In the genomic region with DNA sequence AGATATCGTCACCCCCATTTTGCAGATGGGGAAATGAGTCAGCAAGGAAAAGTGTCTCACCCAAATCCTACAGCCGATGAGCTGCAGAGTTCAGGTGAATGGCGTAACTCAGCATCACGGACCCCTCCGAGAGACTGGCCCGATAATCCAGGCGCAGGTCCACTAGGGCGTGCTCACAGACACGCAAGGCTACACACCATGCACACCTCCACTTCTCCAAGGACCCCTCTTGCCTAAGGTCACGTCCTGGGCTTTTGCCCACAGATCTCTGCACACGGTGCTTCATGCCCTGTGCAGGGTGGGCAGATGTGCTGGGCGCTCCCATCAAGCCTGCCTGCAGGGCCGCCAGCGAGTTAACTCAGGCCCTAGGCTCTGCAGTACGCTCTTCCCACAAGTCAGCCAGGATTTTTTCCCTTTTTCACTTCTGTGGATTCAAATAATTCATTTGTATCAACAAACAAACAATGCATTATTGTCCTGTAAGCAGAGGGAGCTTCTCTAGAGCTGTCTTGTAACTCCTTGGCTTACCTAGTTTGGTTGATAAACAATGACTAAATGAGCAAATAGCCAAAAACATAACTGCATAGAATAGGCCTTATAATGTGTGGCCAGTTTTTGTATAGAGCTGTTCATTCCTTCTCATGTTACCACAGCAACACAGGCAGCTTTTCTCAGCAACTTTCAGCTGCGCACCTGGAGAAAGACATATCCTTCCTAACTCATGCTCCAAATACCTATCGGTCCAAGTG, we compare ENCODE assay signal across 19 cellular contexts.
DNase-seq lines count a peak whose midpoint lies in the region; ATAC-seq, FAIRE-seq and TF ChIP-seq lines count a peak whose summit lies in the region.
"Had no signal": no experiment of that assay in that cellular context is flagged by ENCODE, and none has a peak within 500 bp of the region (broad histone marks: within the 10 kb centered on the region; RNA-seq: fewer than 3 reads in every experiment).

No MANE protein-coding gene starts in this region.

- no peak overlapping the region for H3K56ac ChIP-seq in H1 (replicated peaks; ENCODE audit: insufficient read length, low read depth, low read length)

- no peaks in the 10 kb centered on the region for H3K79me2 ChIP-seq in PC-3 (ENCODE audit: low read length)
- no peaks in the 10 kb centered on the region for H3K79me2 ChIP-seq in H1 (ENCODE audit: control insufficient read depth in 1 of 2, insufficient read depth in 2 of 2, low read length in 2 of 2)
- H3K79me2 ChIP-seq in osteoblast (ENCODE audit: insufficient read depth, low read length) = no peaks in the 10 kb centered on the region

- no peak overlapping the region for H3K4me3 ChIP-seq in PC-3 (ENCODE audit: low read length)
- no peak overlapping the region for H3K4me3 ChIP-seq in H1 (ENCODE audit: extremely low read depth in 1 of 4, insufficient read depth in 2 of 4, low read depth in 3 of 4, low read length in 4 of 4)
- no peak overlapping the region for H3K4me3 ChIP-seq in osteoblast (ENCODE audit: insufficient read depth, low read length)
- H3K4me3 ChIP-seq: Peyer's patch had no signal

- no peaks in the 10 kb centered on the region for H3K23me2 ChIP-seq in H1 (ENCODE audit: low read depth, low read length)

- H3K27ac ChIP-seq in PC-3 (ENCODE audit: low read length) (peak overlapping the region; percentile 87), H1 (ENCODE audit: low read depth, low read length) (no peak overlapping the region), osteoblast (ENCODE audit: low read depth, low read length) (peak overlapping the region; percentile 42)
- H3K27ac ChIP-seq: HL-60, Peyer's patch had no signal

- TF ChIP-seq RAD21 in H1 (IDR thresholded peaks at IDR 0.05 in 1 of 2, conservative IDR thresholded peaks at IDR 0.05 in 1 of 2; ENCODE audit: low read depth in 2 of 2, low read length in 2 of 2) = no peak

- H2AK5ac ChIP-seq in H1 (ENCODE audit: low read depth, low read length) = no peak overlapping the region

- no peak overlapping the region for H4K5ac ChIP-seq in H1 (ENCODE audit: insufficient read length, low read depth, low read length)

- H3K18ac ChIP-seq in H1 (ENCODE audit: extremely low read depth, low read length) = no peak overlapping the region; the same call in 1 of the 2 replicates

- peak overlapping the region; percentile 64 for H3K9ac ChIP-seq in PC-3 (ENCODE audit: low read length)
- no peak overlapping the region for H3K9ac ChIP-seq in H1 (replicated peaks in 1 of 4; ENCODE audit: extremely low read depth in 1 of 4, low read depth in 3 of 4, low read length in 3 of 4)

- peaks cover 0 to 10% (median 4%) of the 10 kb centered on the region in 3 donors for H3K36me3 Mint-ChIP-seq in naive thymus-derived CD8-positive, alpha-beta T cell

- H2AFZ ChIP-seq in PC-3 (ENCODE audit: low read length) (no peak overlapping the region), H1 (ENCODE audit: low read length) (no peak overlapping the region), osteoblast (ENCODE audit: low read length) (no peak overlapping the region)

- TF ChIP-seq POLR2A in GM12892 (IDR thresholded peaks at IDR 0.05; ENCODE audit: low read depth, low read length) (peak; percentile 31; the same call in 1 of the 2 replicates), H1 (IDR thresholded peaks at IDR 0.05; ENCODE audit: control extremely low read depth in 1 of 2, low read depth in 2 of 2, low read length in 2 of 2) (no peak), GM12891 (IDR thresholded peaks at IDR 0.05; ENCODE audit: low read depth, low read length) (no peak)

- no peaks in the 10 kb centered on the region for H3K79me1 ChIP-seq in H1 (ENCODE audit: low read depth, low read length)

- no peak overlapping the region for H2BK12ac ChIP-seq in H1 (ENCODE audit: low read depth, low read length)

- TF ChIP-seq CTCF in PC-3 (conservative IDR thresholded peaks at IDR 0.05; ENCODE audit: low read depth, low read length) = no peak
- no peak for TF ChIP-seq CTCF in H1 (IDR thresholded peaks at IDR 0.05; ENCODE audit: control extremely low read depth in 1 of 3, insufficient read depth in 1 of 3, low read depth in 1 of 3, low read length in 3 of 3)
- TF ChIP-seq CTCF in osteoblast (IDR thresholded peaks at IDR 0.05; ENCODE audit: extremely low read depth, low read depth, low read length) = no peak

- H2BK120ac ChIP-seq in H1 (replicated peaks; ENCODE audit: low read depth, low read length) = no peak overlapping the region

- WGBS in H1 (ENCODE audit: extremely low coverage in 1 of 2, insufficient coverage in 1 of 2, insufficient read length in 1 of 2, insufficient replicate concordance in 2 of 2, low coverage in 1 of 2, low lambda C conversion rate in 2 of 2, missing lambda C conversion rate in 1 of 2), 2 experiments = 96% methylated on average over 15 of the region's 17 CpGs; no CpG with 5 or more reads in 1 of the 2 experiments

- H3K27me3 Mint-ChIP-seq in naive thymus-derived CD8-positive, alpha-beta T cell = no peaks in the 10 kb centered on the region

- CTCF ChIA-PET in PC-3 (lab: Charles Lee) = interaction anchor here (1.4 kb wide), 1 partner anchor 236 kb away, joined by 3 read pairs; no protein-coding TSS in a partner anchor
- CTCF ChIA-PET in H1 (lab: Charles Lee; ENCODE audit: partially characterized antibody) = interaction anchor here (0.6 to 1.7 kb wide), 8 partner anchors 9 to 243 kb away, joined by 3 to 6 read pairs (median 4); no protein-coding TSS in a partner anchor

- BruUV-seq in PC-3 (replicated peaks; lab: Mats Ljungman, UMichigan) = no TSS peak

- H3K4ac ChIP-seq in H1 (replicated peaks; ENCODE audit: insufficient read length, low read depth, low read length) = no peak overlapping the region

- H3K27me3 ChIP-seq in PC-3 (ENCODE audit: low read length) = no peaks in the 10 kb centered on the region
- H3K27me3 ChIP-seq in H1 (replicated peaks in 1 of 4; ENCODE audit: control insufficient read depth in 3 of 4, extremely low read depth in 1 of 4, insufficient read depth in 3 of 4, low read length in 3 of 4) = no peaks in the 10 kb centered on the region
- H3K27me3 ChIP-seq in osteoblast (ENCODE audit: insufficient read depth, low read length) = no peaks in the 10 kb centered on the region
- H3K27me3 ChIP-seq: Peyer's patch had no signal

- no peak overlapping the region for H2BK15ac ChIP-seq in H1 (ENCODE audit: low read length)

- intact Hi-C loops in PC-3 (cut with micrococcal nuclease) = loop anchor here (10.0 kb wide), 1 partner anchor 140 kb away; a partner anchor contains a TSS

- no peaks in the 10 kb centered on the region for H4K20me1 ChIP-seq in PC-3 (ENCODE audit: low read length)
- H4K20me1 ChIP-seq in H1 (replicated peaks in 1 of 2; ENCODE audit: control insufficient read depth in 1 of 2, insufficient read depth in 2 of 2, low read length in 2 of 2) = peaks cover 0 to 2% of the 10 kb centered on the region in 2 experiments
- H4K20me1 ChIP-seq in osteoblast (ENCODE audit: insufficient read depth, low read length) = no peaks in the 10 kb centered on the region

- H3K4me3 Mint-ChIP-seq in naive thymus-derived CD8-positive, alpha-beta T cell = no peak overlapping the region

- no peak overlapping the region for H2BK5ac ChIP-seq in H1 (ENCODE audit: low read depth, low read length)

- no peaks in the 10 kb centered on the region for H3K9me2 ChIP-seq in PC-3 (replicated peaks; ENCODE audit: low read length)

- peaks cover 0 to 8% (median 4%) of the 10 kb centered on the region in 4 donors for H3K4me1 Mint-ChIP-seq in naive thymus-derived CD8-positive, alpha-beta T cell

- TF ChIP-seq EP300 in H1 (IDR thresholded peaks at IDR 0.05; ENCODE audit: borderline replicate concordance in 1 of 2, low read depth in 2 of 2, low read length in 2 of 2) = no peak

- DNase-seq in GM12892 (ENCODE audit: insufficient read length) (no peak), PC-3 (peak; percentile 41), H1 (ENCODE audit: low read depth in 1 of 2, low spot score in 2 of 2) (no peak), osteoblast (ENCODE audit: insufficient read length, low spot score, missing footprints) (no peak), NCI-H69 (lab: John Stamatoyannopoulos, UW) (no peak), GM12891 (ENCODE audit: insufficient read length, low spot score) (no peak)
- DNase-seq in naive thymus-derived CD8-positive, alpha-beta T cell = no peak
- DNase-seq: COR-L47, DMS53, KG1, NCI-H1092 treated with DMSO at 0.1 percent for 48 hours, NCI-H1694, NCI-H2107, NCI-H446 treated with DMSO at 0.1 percent for 48 hours, NCI-H774, Peyer's patch, SHP77 treated with DMSO at 0.1 percent for 48 hours had no signal

- POLR2A ChIA-PET in PC-3 (lab: Charles Lee; ENCODE audit: unreplicated experiment) = interaction anchor here (0.6 kb wide), 1 partner anchor 615 kb away, joined by 5 read pairs; no protein-coding TSS in a partner anchor
- POLR2A ChIA-PET in H1 (lab: Charles Lee; ENCODE audit: partially characterized antibody) = no interaction called here
- POLR2A ChIA-PET in naive thymus-derived CD8-positive, alpha-beta T cell (lab: Charles Lee) = no interaction called here

- H3K36me3 ChIP-seq in PC-3 (ENCODE audit: low read depth, low read length) = no peaks in the 10 kb centered on the region
- peaks cover 2 to 33% (median 15%) of the 10 kb centered on the region in 4 experiments; a peak in 4 of 8 replicates for H3K36me3 ChIP-seq in H1 (ENCODE audit: control insufficient read depth in 2 of 4, insufficient read depth in 4 of 4, low read length in 3 of 4)
- peaks cover 18% of the 10 kb centered on the region for H3K36me3 ChIP-seq in osteoblast (ENCODE audit: insufficient read depth, low read length)

- peak; percentile 68 for ATAC-seq in PC-3
- ATAC-seq in GM18868 (IDR thresholded peaks at IDR 0.05; ENCODE audit: unreplicated experiment) = no peak
- no peak for ATAC-seq in naive thymus-derived CD8-positive, alpha-beta T cell

- H3F3A ChIP-seq in PC-3 (ENCODE audit: low read length, unreplicated experiment) = no peaks in the 10 kb centered on the region

- H3K4me2 ChIP-seq in PC-3 (ENCODE audit: low read length) = no peak overlapping the region
- H3K4me2 ChIP-seq in H1 (ENCODE audit: insufficient read depth in 1 of 2, low read depth in 2 of 2, low read length in 2 of 2) = no peak overlapping the region
- H3K4me2 ChIP-seq in osteoblast (ENCODE audit: insufficient read depth, low read length) = no peak overlapping the region

- H3K9me3 Mint-ChIP-seq in naive thymus-derived CD8-positive, alpha-beta T cell = no peaks in the 10 kb centered on the region

- no peak for FAIRE-seq in GM12892 (lab: Jason Lieb, UNC)
- no peak for FAIRE-seq in H1 (lab: Jason Lieb, UNC)
- no peak for FAIRE-seq in GM12891 (lab: Jason Lieb, UNC)

- H4K91ac ChIP-seq in H1 (replicated peaks; ENCODE audit: insufficient read length, low read length) = no peak overlapping the region

- no peak overlapping the region for H3K23ac ChIP-seq in H1 (ENCODE audit: insufficient read length)

- H3K14ac ChIP-seq in H1 (ENCODE audit: insufficient read length) = no peak overlapping the region

- H2BK20ac ChIP-seq in H1 (ENCODE audit: low read length) = no peak overlapping the region

- no peak overlapping the region for H4K8ac ChIP-seq in H1 (ENCODE audit: extremely low read depth, insufficient read depth, low read length)

- H3K27ac Mint-ChIP-seq in naive thymus-derived CD8-positive, alpha-beta T cell = peak overlapping the region in 4 of 10 donors; percentile 14 to 73 (median 18)

- H3K4me1 ChIP-seq in PC-3 (ENCODE audit: insufficient read depth, low read length) (peaks cover 35% of the 10 kb centered on the region), H1 (replicated peaks in 1 of 4; ENCODE audit: control insufficient read depth in 3 of 4, insufficient read depth in 4 of 4, low read length in 3 of 4) (no peaks in the 10 kb centered on the region), osteoblast (ENCODE audit: insufficient read depth, low read length) (peaks cover 4% of the 10 kb centered on the region)
- H3K4me1 ChIP-seq: Peyer's patch had no signal

- no peaks in the 10 kb centered on the region for H3K9me3 ChIP-seq in PC-3 (ENCODE audit: low read length)
- H3K9me3 ChIP-seq in H1 (ENCODE audit: insufficient read depth in 2 of 2, low read depth in 1 of 2, low read length in 1 of 2) = peaks cover 3 to 6% of the 10 kb centered on the region in 2 experiments; a peak in 2 of 4 replicates
- no peaks in the 10 kb centered on the region for H3K9me3 ChIP-seq in osteoblast (ENCODE audit: low read depth, low read length)
- H3K9me3 ChIP-seq: Peyer's patch had no signal
